Comparison of ENCODE assay signal across 20 cellular contexts in genomic region chr1:167173516-167174184, GRCh38. TPM values are rescaled to one million over a fixed set of nuclear protein-coding genes. Genes with fewer than 3 reads are reported as not detected.
DNase-seq lines count a peak whose midpoint lies in the region; ATAC-seq, FAIRE-seq and TF ChIP-seq lines count a peak whose summit lies in the region.
"Had no signal": no experiment of that assay in that cellular context is flagged by ENCODE, and none has a peak within 500 bp of the region (broad histone marks: within the 10 kb centered on the region; RNA-seq: fewer than 3 reads in every experiment).

No MANE protein-coding gene starts in this region.

- H3K4me1 ChIP-seq in PC-9 (replicated peaks; ENCODE audit: insufficient read depth) (peaks cover 80% of the 10 kb centered on the region), neuronal stem cell (ENCODE audit: control insufficient read depth in 2 of 2, insufficient read depth in 1 of 2, low read depth in 1 of 2, low read length in 2 of 2) (peaks cover 9 to 10% of the 10 kb centered on the region in 2 donors)
- H3K4me1 ChIP-seq: Peyer's patch, spleen had no signal

- ATAC-seq in HG02610 (IDR thresholded peaks at IDR 0.05; ENCODE audit: unreplicated experiment) = no peak
- ATAC-seq in left lobe of liver = no peak
- ATAC-seq: stimulated activated naive CD8-positive, alpha-beta T cell treated with anti-CD3 and anti-CD28 coated beads, Interleukin-15, amount 100 ng/mL, for 72 hours had no signal

- H3K27me3 ChIP-seq in PC-9 (ENCODE audit: insufficient read depth, low read depth) = no peaks in the 10 kb centered on the region
- peaks cover 0 to 28% (median 0%) of the 10 kb centered on the region in 3 experiments for H3K27me3 ChIP-seq in neuronal stem cell (ENCODE audit: control insufficient read depth in 3 of 3, insufficient read depth in 3 of 3, low read depth in 1 of 3, low read length in 3 of 3)
- H3K27me3 ChIP-seq: Peyer's patch, vagina had no signal

- peak; percentile 85 for FAIRE-seq in G401.6 (lab: Jason Lieb, UNC)

- no peak for TF ChIP-seq CTCF in PC-9 (conservative IDR thresholded peaks at IDR 0.05)
- TF ChIP-seq CTCF in choroid plexus epithelial cell (conservative IDR thresholded peaks at IDR 0.05; ENCODE audit: low read depth, low read length) = no peak

- no peak overlapping the region for H3K4ac ChIP-seq in neuronal stem cell (ENCODE audit: low read length)

- no peak overlapping the region for H3K9ac ChIP-seq in neuronal stem cell (ENCODE audit: low read depth, low read length, poor library complexity)

- CTCF ChIA-PET in PC-9 (lab: Charles Lee) = interaction anchor here (0.6 to 0.9 kb wide), 3 partner anchors 11 to 97 kb away, joined by 10 to 34 read pairs (median 12); no protein-coding TSS in a partner anchor

- 0 out of 2 replicates have a peak, but pooled peaks cover 7% of the 10 kb centered on the region for H3K9me3 ChIP-seq in PC-9 (ENCODE audit: insufficient read depth, low read depth)
- H3K9me3 ChIP-seq in neuronal stem cell (replicated peaks in 1 of 2; ENCODE audit: control insufficient read depth in 2 of 2, insufficient read depth in 1 of 2, low read depth in 1 of 2, low read length in 2 of 2) = peaks cover 0 to 16% of the 10 kb centered on the region in 2 donors
- H3K9me3 ChIP-seq: Peyer's patch, vagina had no signal

- no CpG with 5 or more reads among the region's 5 CpGs for WGBS in neuronal stem cell (ENCODE audit: extremely low coverage in 2 of 2, insufficient read length in 2 of 2, insufficient replicate concordance in 1 of 2), 2 donors

- H3F3A ChIP-seq in PC-9 (ENCODE audit: insufficient read depth, low read depth) = peaks cover 4% of the 10 kb centered on the region; the same call in 1 of the 2 replicates

- H3K36me3 ChIP-seq in PC-9 (ENCODE audit: low read depth) (no peaks in the 10 kb centered on the region), neuronal stem cell (replicated peaks in 1 of 2; ENCODE audit: control insufficient read depth in 2 of 2, insufficient read depth in 2 of 2, low read length in 2 of 2) (no peaks in the 10 kb centered on the region)
- H3K36me3 ChIP-seq: Peyer's patch, spleen, vagina had no signal

- H3K9me2 ChIP-seq in PC-9 (ENCODE audit: insufficient read depth) = no peaks in the 10 kb centered on the region

- no peaks in the 10 kb centered on the region for H3K79me2 ChIP-seq in PC-9 (ENCODE audit: low read depth)

- POLR2A ChIA-PET in PC-9 (lab: Charles Lee; ENCODE audit: unreplicated experiment) = interaction anchor here (0.5 to 1.1 kb wide), 4 partner anchors 11 to 380 kb away, joined by 4 to 13 read pairs (median 4); partner anchors contain the start of genes CREG1 and POU2F1

- H2BK120ac ChIP-seq in neuronal stem cell (ENCODE audit: low read depth, low read length) = no peak overlapping the region

- no peak overlapping the region for H2BK15ac ChIP-seq in neuronal stem cell (ENCODE audit: low read length)

- peak overlapping the region; percentile 1 for H3K18ac ChIP-seq in neuronal stem cell (ENCODE audit: low read length)

- H3K23ac ChIP-seq in neuronal stem cell (ENCODE audit: low read depth, low read length, poor library complexity) = no peak overlapping the region

- no TSS peak for BruUV-seq in PC-9 (replicated peaks; lab: Mats Ljungman, UMichigan)

- intact Hi-C loops in PC-9 (cut with micrococcal nuclease; ENCODE audit: unreplicated experiment) = no loop called here

- H2AFZ ChIP-seq in PC-9 (peak overlapping the region; percentile 54), neuronal stem cell (ENCODE audit: low read length) (peak overlapping the region; percentile 71)

- H3K4me2 ChIP-seq in PC-9 (peak overlapping the region; percentile 71), neuronal stem cell (ENCODE audit: insufficient read depth, low read length, poor library complexity, severe bottlenecking) (peak overlapping the region; percentile 42)

- no peaks in the 10 kb centered on the region for H3K79me1 ChIP-seq in neuronal stem cell (ENCODE audit: low read depth, low read length)

- no peak overlapping the region for H4K8ac ChIP-seq in neuronal stem cell (ENCODE audit: low read depth, low read length)

- H3K14ac ChIP-seq in neuronal stem cell (ENCODE audit: low read length) = no peak overlapping the region

- H2BK5ac ChIP-seq in neuronal stem cell (ENCODE audit: low read length) = no peak overlapping the region

- DNase-seq in PC-9 = peak; percentile 11 to 55
- DNase-seq in choroid plexus epithelial cell (ENCODE audit: low read depth) = peak; percentile 76
- DNase-seq in neuronal stem cell (ENCODE audit: low spot score) = no peak
- DNase-seq in activated CD4-positive, CD25-positive, alpha-beta regulatory T cell (lab: John Stamatoyannopoulos, UW) = no peak
- DNase-seq in left lobe of liver (ENCODE audit: low spot score) = no peak
- DNase-seq in HK-2 (ENCODE audit: unreplicated experiment) = no peak
- DNase-seq: activated naive CD4-positive, alpha-beta T cell treated with anti-CD3 and anti-CD28 coated beads for 36 hours; central memory CD4-positive, alpha-beta T cell; DMS53; Kasumi-1; NCI-H1930; NCI-H524 treated with DMSO at 0.1 percent for 48 hours; nucleus accumbens; Peyer's patch; spleen; stimulated activated naive CD8-positive, alpha-beta T cell treated with anti-CD3 and anti-CD28 coated beads, Interleukin-15, amount 100 ng/mL, for 72 hours; T-helper 1 cell had no signal

- no peak overlapping the region for H2AK5ac ChIP-seq in neuronal stem cell (ENCODE audit: low read depth, low read length)

- no peak overlapping the region for H2BK12ac ChIP-seq in neuronal stem cell (ENCODE audit: low read length)

- H4K20me1 ChIP-seq in PC-9 (ENCODE audit: insufficient read depth) = no peaks in the 10 kb centered on the region

- peak overlapping the region; percentile 71 for H3K27ac ChIP-seq in PC-9
- H3K27ac ChIP-seq in neuronal stem cell (replicated peaks; ENCODE audit: low read length) = peak overlapping the region; percentile 45
- H3K27ac ChIP-seq: Peyer's patch, spleen, vagina had no signal

- H3K4me3 ChIP-seq in PC-9 (peak overlapping the region; percentile 32; the same call in 1 of the 2 replicates), choroid plexus epithelial cell (ENCODE audit: low read depth, low read length) (no peak overlapping the region), neuronal stem cell (ENCODE audit: low read length in 2 of 2) (no peak overlapping the region)
- H3K4me3 ChIP-seq: Peyer's patch, spleen, vagina had no signal

- H4K91ac ChIP-seq in neuronal stem cell (ENCODE audit: low read depth, low read length, poor library complexity) = peak overlapping the region; percentile 68

RNA-seq across cellular contexts. Expression of gene POU2F1, which starts 47.0 kb away (rescaled TPM):
- total RNA-seq in PC-9 (2021) (16.6 and 28.5 TPM in 2 replicates), left lobe of liver (4.7 TPM)
- polyA plus RNA-seq in neuronal stem cell (2013, experiment 1 of 2) = 28.0 TPM
- polyA plus RNA-seq in neuronal stem cell (2013, experiment 2 of 2) = 30.2 TPM

Comparison
In these comparisons a context has a peak if more than half of its experiments do, and no peak if none do; other contexts are left out.
1. DNase-seq: peak in PC-9 (2 of 2) and choroid plexus epithelial cell (single experiment); none in neuronal stem cell (single experiment), activated CD4-positive, CD25-positive, alpha-beta regulatory T cell (0 of 4), left lobe of liver (single experiment) and HK-2 (single experiment).